17 cellular contexts compared by ENCODE assay signal in genomic region chr12:130431176-130431575, GRCh38.
"Had no signal": no experiment of that assay in that cellular context is flagged by ENCODE, and none has a peak within 500 bp of the region (broad histone marks: within the 10 kb centered on the region; RNA-seq: fewer than 3 reads in every experiment).

No MANE protein-coding gene starts in this region.

- H3K27ac ChIP-seq: lower lobe of right lung, neutrophil, prostate gland, right atrium auricular region, skin epidermis, thyroid gland, vagina had no signal

- H3K4me1 ChIP-seq: lower lobe of right lung, prostate gland, right atrium auricular region, thyroid gland, vagina had no signal

- DNase-seq: cortex of kidney; left ventricle myocardium superior; lower lobe of right lung; natural killer cell; stimulated activated CD4-positive, alpha-beta T cell treated with anti-CD3 and anti-CD28 coated beads, Interleukin-12 subunit alpha, Interleukin-12 subunit beta, amount 100 ng/mL, for 4 hours; stimulated activated CD4-positive, alpha-beta T cell treated with anti-CD3 and anti-CD28 coated beads, Interleukin-1b, Interleukin-23, amount 100 ng/mL, for 48 hours; stimulated activated CD4-positive, alpha-beta T cell treated with anti-CD3 and anti-CD28 coated beads, Interleukin-4, amount 100 ng/mL, for 1 hour; stimulated activated CD8-positive, alpha-beta memory T cell treated with anti-CD3 and anti-CD28 coated beads, Interleukin-4, amount 100 ng/mL, for 48 hours; stimulated activated naive CD4-positive, alpha-beta T cell; stimulated activated naive CD8-positive, alpha-beta T cell treated with anti-CD3 and anti-CD28 coated beads, Interleukin-15, amount 100 ng/mL, for 72 hours; thyroid gland; trophoblast cell had no signal

- H3K27me3 ChIP-seq: neutrophil, right atrium auricular region, thyroid gland, vagina had no signal

- H3K4me3 ChIP-seq: lower lobe of right lung, prostate gland, right atrium auricular region, skin epidermis, thyroid gland, vagina had no signal

- H3K36me3 ChIP-seq: lower lobe of right lung, neutrophil, prostate gland, right atrium auricular region, thyroid gland, vagina had no signal

- H3K9me3 ChIP-seq: lower lobe of right lung, neutrophil, prostate gland, right atrium auricular region, thyroid gland, vagina had no signal
